ENCODE assay signal across 1 cellular context in the genomic region with DNA sequence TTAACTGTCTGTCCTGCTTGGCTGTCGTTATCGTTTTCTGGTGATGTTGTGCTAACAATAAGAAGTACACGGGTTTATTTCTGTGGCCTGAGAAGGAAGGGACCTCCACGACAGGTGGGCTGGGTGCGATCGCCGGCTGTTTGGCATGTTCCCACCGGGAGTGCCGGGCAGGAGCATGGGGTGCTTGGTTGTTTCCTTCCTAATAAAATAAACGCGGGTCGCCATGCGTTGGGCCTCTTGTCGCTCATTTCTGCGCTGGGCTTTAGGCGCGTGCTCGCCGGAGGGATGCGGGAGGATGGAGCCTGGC.
TF ChIP-seq lines count a peak whose summit lies in the region.

No MANE protein-coding gene starts in this region.

TF ChIP-seq in endothelial cell of umbilical vein, 7 proteins besides CTCF, POLR2A, EP300 and RAD21 (continued from another document):
- TF ChIP-seq, protein P1, sequence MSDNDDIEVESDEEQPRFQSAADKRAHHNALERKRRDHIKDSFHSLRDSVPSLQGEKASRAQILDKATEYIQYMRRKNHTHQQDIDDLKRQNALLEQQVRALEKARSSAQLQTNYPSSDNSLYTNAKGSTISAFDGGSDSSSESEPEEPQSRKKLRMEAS (IDR thresholded peaks at IDR 0.05; ENCODE audit: insufficient read depth, insufficient read length): no peak
- TF ChIP-seq FOS (IDR thresholded peaks at IDR 0.05; ENCODE audit: borderline replicate concordance, insufficient read depth, low read length): no peak
TF ChIP-seq in endothelial cell of umbilical vein: peak in this region for 0.
